ENCODE assay signal across 1 cellular context in the genomic region with DNA sequence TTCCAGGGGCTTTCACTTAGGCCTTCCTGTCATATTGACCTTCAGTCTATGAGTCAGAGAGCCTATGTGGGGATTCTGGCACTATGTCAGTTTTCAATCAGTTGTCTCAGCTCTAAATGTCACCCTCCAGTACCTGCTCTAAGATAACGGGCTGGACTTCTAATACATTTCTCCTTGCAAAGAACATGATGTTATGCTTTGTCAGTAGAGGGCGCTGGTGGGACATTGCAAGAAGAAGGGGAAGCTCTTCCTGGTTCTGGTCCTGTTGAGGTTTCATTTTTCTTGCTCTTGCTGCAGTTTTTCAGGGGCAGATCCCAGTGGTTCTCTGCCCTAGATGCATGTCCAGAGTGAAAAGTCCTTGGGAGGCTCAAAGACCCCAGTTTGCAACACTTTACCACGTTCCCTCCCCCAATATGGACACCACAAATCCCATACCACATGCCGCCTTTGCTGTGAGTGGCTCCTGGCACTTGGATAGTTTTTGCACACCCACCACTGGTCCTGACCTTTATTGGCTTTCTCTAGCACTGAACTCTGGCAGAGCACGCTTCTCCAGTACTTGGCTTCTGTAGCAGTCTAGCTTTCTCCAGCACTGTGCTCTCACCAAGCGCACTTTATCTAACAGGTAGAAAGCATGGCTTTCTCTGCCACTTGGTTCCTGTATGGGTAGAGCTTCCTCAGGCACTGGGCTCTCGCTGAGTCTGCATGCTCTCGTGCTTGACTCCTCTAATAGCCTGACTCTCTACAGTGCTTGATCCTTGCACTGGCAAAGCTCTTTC.
A peak's percentile ranks its signal among the peaks of the same experiment; 100 is the strongest.
TF ChIP-seq lines count a peak whose summit lies in the region.

No MANE protein-coding gene starts in this region.

TF ChIP-seq in HepG2, 621 proteins besides CTCF, POLR2A, EP300 and RAD21 (continued from another document and continues in another):
- TF ChIP-seq CHD4 (IDR thresholded peaks at IDR 0.05; ENCODE audit: borderline replicate concordance, low read length), result no peak
- no peak for TF ChIP-seq SMARCC2 (IDR thresholded peaks at IDR 0.05)
- TF ChIP-seq JUN (CRISPR knock-in tag; IDR thresholded peaks at IDR 0.05), result 0 out of 2 replicates have a peak, but pooled peaks have one; percentile 25
- TF ChIP-seq, protein P1, sequence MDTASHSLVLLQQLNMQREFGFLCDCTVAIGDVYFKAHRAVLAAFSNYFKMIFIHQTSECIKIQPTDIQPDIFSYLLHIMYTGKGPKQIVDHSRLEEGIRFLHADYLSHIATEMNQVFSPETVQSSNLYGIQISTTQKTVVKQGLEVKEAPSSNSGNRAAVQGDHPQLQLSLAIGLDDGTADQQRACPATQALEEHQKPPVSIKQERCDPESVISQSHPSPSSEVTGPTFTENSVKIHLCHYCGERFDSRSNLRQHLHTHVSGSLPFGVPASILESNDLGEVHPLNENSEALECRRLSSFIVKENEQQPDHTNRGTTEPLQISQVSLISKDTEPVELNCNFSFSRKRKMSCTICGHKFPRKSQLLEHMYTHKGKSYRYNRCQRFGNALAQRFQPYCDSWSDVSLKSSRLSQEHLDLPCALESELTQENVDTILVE (CRISPR knock-in tag; IDR thresholded peaks at IDR 0.05), result peak; percentile 68
- no peak for TF ChIP-seq ZNF329 (CRISPR knock-in tag; IDR thresholded peaks at IDR 0.05; ENCODE audit: low read depth)
- no peak for TF ChIP-seq ZNF343 (CRISPR knock-in tag; IDR thresholded peaks at IDR 0.05)
- peak; percentile 44; the same call in 1 of the 2 replicates for TF ChIP-seq MYC (CRISPR knock-in tag; IDR thresholded peaks at IDR 0.05; ENCODE audit: borderline replicate concordance)
- TF ChIP-seq MTF1 (CRISPR knock-in tag; IDR thresholded peaks at IDR 0.05), result no peak
- TF ChIP-seq ADNP (CRISPR knock-in tag; IDR thresholded peaks at IDR 0.05), result no peak
- no peak for TF ChIP-seq FLYWCH1 (CRISPR knock-in tag; IDR thresholded peaks at IDR 0.05)
- no peak for TF ChIP-seq KDM4B (CRISPR knock-in tag; IDR thresholded peaks at IDR 0.05)
- no peak for TF ChIP-seq NFIB (CRISPR knock-in tag; IDR thresholded peaks at IDR 0.05; ENCODE audit: borderline replicate concordance)
- TF ChIP-seq BRD4 (CRISPR knock-in tag; IDR thresholded peaks at IDR 0.05), result no peak
- no peak; the same call in none of the 2 replicates for TF ChIP-seq MYPOP (CRISPR knock-in tag; IDR thresholded peaks at IDR 0.05)
- TF ChIP-seq, protein P2, sequence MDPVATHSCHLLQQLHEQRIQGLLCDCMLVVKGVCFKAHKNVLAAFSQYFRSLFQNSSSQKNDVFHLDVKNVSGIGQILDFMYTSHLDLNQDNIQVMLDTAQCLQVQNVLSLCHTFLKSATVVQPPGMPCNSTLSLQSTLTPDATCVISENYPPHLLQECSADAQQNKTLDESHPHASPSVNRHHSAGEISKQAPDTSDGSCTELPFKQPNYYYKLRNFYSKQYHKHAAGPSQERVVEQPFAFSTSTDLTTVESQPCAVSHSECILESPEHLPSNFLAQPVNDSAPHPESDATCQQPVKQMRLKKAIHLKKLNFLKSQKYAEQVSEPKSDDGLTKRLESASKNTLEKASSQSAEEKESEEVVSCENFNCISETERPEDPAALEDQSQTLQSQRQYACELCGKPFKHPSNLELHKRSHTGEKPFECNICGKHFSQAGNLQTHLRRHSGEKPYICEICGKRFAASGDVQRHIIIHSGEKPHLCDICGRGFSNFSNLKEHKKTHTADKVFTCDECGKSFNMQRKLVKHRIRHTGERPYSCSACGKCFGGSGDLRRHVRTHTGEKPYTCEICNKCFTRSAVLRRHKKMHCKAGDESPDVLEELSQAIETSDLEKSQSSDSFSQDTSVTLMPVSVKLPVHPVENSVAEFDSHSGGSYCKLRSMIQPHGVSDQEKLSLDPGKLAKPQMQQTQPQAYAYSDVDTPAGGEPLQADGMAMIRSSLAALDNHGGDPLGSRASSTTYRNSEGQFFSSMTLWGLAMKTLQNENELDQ (CRISPR knock-in tag; IDR thresholded peaks at IDR 0.05; ENCODE audit: borderline replicate concordance), result no peak
- TF ChIP-seq TCF7 (IDR thresholded peaks at IDR 0.05; ENCODE audit: low read depth), result no peak
- TF ChIP-seq ZNF557 (CRISPR knock-in tag; IDR thresholded peaks at IDR 0.05), result no peak
- TF ChIP-seq NR2C2 (CRISPR knock-in tag; IDR thresholded peaks at IDR 0.05; ENCODE audit: borderline replicate concordance), result no peak
- peak; percentile 66 for TF ChIP-seq MED1 (CRISPR knock-in tag; IDR thresholded peaks at IDR 0.05)
- TF ChIP-seq BORCS8-MEF2B (CRISPR knock-in tag; IDR thresholded peaks at IDR 0.05), result peak; percentile 86
- TF ChIP-seq HOMEZ (CRISPR knock-in tag; IDR thresholded peaks at IDR 0.05; ENCODE audit: low read depth), result no peak
- TF ChIP-seq PTBP1 (IDR thresholded peaks at IDR 0.05; ENCODE audit: low read depth, low read length, poor library complexity, severe bottlenecking), result no peak
- TF ChIP-seq SSRP1 (CRISPR knock-in tag; IDR thresholded peaks at IDR 0.05), result peak; percentile 70; the same call in 1 of the 2 replicates
- TF ChIP-seq GABPB1 (CRISPR knock-in tag; IDR thresholded peaks at IDR 0.05), result peak; percentile 44; the same call in 1 of the 2 replicates
- no peak for TF ChIP-seq SCMH1 (CRISPR knock-in tag; IDR thresholded peaks at IDR 0.05; ENCODE audit: borderline replicate concordance)
- peak; percentile 53; the same call in 1 of the 2 replicates for TF ChIP-seq ZNF232 (CRISPR knock-in tag; IDR thresholded peaks at IDR 0.05; ENCODE audit: borderline replicate concordance)
- no peak for TF ChIP-seq ZFP36 (IDR thresholded peaks at IDR 0.05; ENCODE audit: borderline replicate concordance, low read depth, low read length, partially characterized antibody)
- 0 out of 2 replicates have a peak, but pooled peaks have one; percentile 6 for TF ChIP-seq ZBTB14 (CRISPR knock-in tag; IDR thresholded peaks at IDR 0.05)
- 0 out of 2 replicates have a peak, but pooled peaks have one; percentile 8 for TF ChIP-seq ARID2 (CRISPR knock-in tag; IDR thresholded peaks at IDR 0.05; ENCODE audit: borderline replicate concordance)
- no peak; the same call in 1 of the 2 replicates for TF ChIP-seq ZNF503 (CRISPR knock-in tag; IDR thresholded peaks at IDR 0.05)
- no peak for TF ChIP-seq SPEN (CRISPR knock-in tag; IDR thresholded peaks at IDR 0.05; ENCODE audit: low read depth)
- no peak for TF ChIP-seq ZNF816 (CRISPR knock-in tag; IDR thresholded peaks at IDR 0.05; ENCODE audit: borderline replicate concordance)
- TF ChIP-seq ZNF839 (CRISPR knock-in tag; IDR thresholded peaks at IDR 0.05; ENCODE audit: borderline replicate concordance), result no peak
- TF ChIP-seq ZSCAN20 (CRISPR knock-in tag; IDR thresholded peaks at IDR 0.05; ENCODE audit: borderline replicate concordance), result no peak
- no peak for TF ChIP-seq BCLAF1 (IDR thresholded peaks at IDR 0.05)
- TF ChIP-seq, protein P3, sequence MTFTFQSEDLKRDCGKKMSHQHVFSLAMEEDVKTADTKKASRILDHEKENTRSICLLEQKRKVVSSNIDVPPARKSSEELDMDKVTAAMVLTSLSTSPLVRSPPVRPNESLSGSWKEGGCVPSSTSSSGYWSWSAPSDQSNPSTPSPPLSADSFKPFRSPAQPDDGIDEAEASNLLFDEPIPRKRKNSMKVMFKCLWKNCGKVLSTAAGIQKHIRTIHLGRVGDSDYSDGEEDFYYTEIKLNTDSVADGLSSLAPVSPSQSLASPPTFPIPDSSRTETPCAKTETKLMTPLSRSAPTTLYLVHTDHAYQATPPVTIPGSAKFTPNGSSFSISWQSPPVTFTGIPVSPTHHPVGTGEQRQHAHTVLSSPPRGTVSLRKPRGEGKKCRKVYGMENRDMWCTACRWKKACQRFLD (CRISPR knock-in tag; IDR thresholded peaks at IDR 0.05; ENCODE audit: borderline replicate concordance), result no peak
- 0 out of 2 replicates have a peak, but pooled peaks have one; percentile 42 for TF ChIP-seq ZNF143 (CRISPR knock-in tag; IDR thresholded peaks at IDR 0.05)
- TF ChIP-seq ZNF530 (CRISPR knock-in tag; IDR thresholded peaks at IDR 0.05; ENCODE audit: low read depth), result no peak
- no peak for TF ChIP-seq ZNF773 (CRISPR knock-in tag; IDR thresholded peaks at IDR 0.05; ENCODE audit: borderline replicate concordance)
- TF ChIP-seq KLF13 (CRISPR knock-in tag; IDR thresholded peaks at IDR 0.05), result no peak
- peak; percentile 59; the same call in 1 of the 2 replicates for TF ChIP-seq PHF8 (CRISPR knock-in tag; IDR thresholded peaks at IDR 0.05)
- no peak for TF ChIP-seq GABPA (IDR thresholded peaks at IDR 0.05; ENCODE audit: low read depth, low read length)
- TF ChIP-seq GABPA (CRISPR knock-in tag; IDR thresholded peaks at IDR 0.05; ENCODE audit: low read depth), result peak; percentile 58
- no peak for TF ChIP-seq CHD2 (IDR thresholded peaks at IDR 0.05; ENCODE audit: low read depth, low read length)
- no peak for TF ChIP-seq NPAS2 (CRISPR knock-in tag; IDR thresholded peaks at IDR 0.05; ENCODE audit: borderline replicate concordance)
- TF ChIP-seq ATF5 (CRISPR knock-in tag; IDR thresholded peaks at IDR 0.05; ENCODE audit: low read depth), result no peak
